In genomic region chr3:179943097-179943880, GRCh38 we compare ENCODE assay signal across 23 cellular contexts.
DNase-seq lines count a peak whose midpoint lies in the region; ATAC-seq and TF ChIP-seq lines count a peak whose summit lies in the region.
"Had no signal": no experiment of that assay in that cellular context is flagged by ENCODE, and none has a peak within 500 bp of the region (broad histone marks: within the 10 kb centered on the region; RNA-seq: fewer than 3 reads in every experiment).

No MANE protein-coding gene starts in this region.

- POLR2A ChIA-PET in naive thymus-derived CD8-positive, alpha-beta T cell (lab: Charles Lee): no interaction called here

- H3K4ac ChIP-seq in neuronal stem cell (ENCODE audit: low read length): no peak overlapping the region

- H3K4me3 ChIP-seq in DND-41 (ENCODE audit: low read depth in 1 of 2, low read length in 2 of 2): no peak overlapping the region
- no peak overlapping the region for H3K4me3 ChIP-seq in neuronal stem cell (ENCODE audit: low read length in 2 of 2)
- no peak overlapping the region for H3K4me3 ChIP-seq in testis

- DNase-seq in DND-41 (no peak), NCI-H2171 (lab: John Stamatoyannopoulos, UW) (peak; percentile 11), caudate nucleus (lab: John Stamatoyannopoulos, UW) (peak in 46 of 61 donors; percentile 8 to 75 (median 34)), neuronal stem cell (ENCODE audit: low spot score) (no peak), testis (no peak)
- no peak for DNase-seq in naive thymus-derived CD8-positive, alpha-beta T cell
- DNase-seq: activated CD8-positive, alpha-beta T cell treated with anti-CD3 and anti-CD28 coated beads, Interleukin-2, amount 10 ng/mL, durations not matched to agents 7 days and 5 days; activated T-cell treated with anti-CD3 and anti-CD28 coated beads, Interleukin-2, amount 50 U/mL, for 72 hours; cerebellar nuclear complex; left ventricle myocardium inferior; NCI-H1092 treated with DMSO at 0.1 percent for 48 hours; NCI-H446; pancreas; stimulated activated CD4-positive, alpha-beta T cell treated with anti-CD3 and anti-CD28 coated beads, Interleukin-4, amount 100 ng/mL, for 4 hours; stimulated activated CD8-positive, alpha-beta memory T cell treated with anti-CD3 and anti-CD28 coated beads, Interleukin-4, amount 100 ng/mL, for 48 hours; T-helper 17 cell had no signal

- H3K9me3 Mint-ChIP-seq in activated T-helper 17 cell treated with anti-CD3 and anti-CD28 coated beads, Interleukin-2, amount 50 U/mL, for 72 hours: no peaks in the 10 kb centered on the region
- no peaks in the 10 kb centered on the region for H3K9me3 Mint-ChIP-seq in naive thymus-derived CD8-positive, alpha-beta T cell
- H3K9me3 Mint-ChIP-seq: activated T-cell treated with anti-CD3 and anti-CD28 coated beads, Interleukin-2, amount 50 U/mL, for 72 hours; GM23338; WTC11 had no signal

- H3K36me3 Mint-ChIP-seq in activated T-helper 17 cell treated with anti-CD3 and anti-CD28 coated beads, Interleukin-2, amount 50 U/mL, for 72 hours (ENCODE audit: low read depth): no peaks in the 10 kb centered on the region
- H3K36me3 Mint-ChIP-seq in naive thymus-derived CD8-positive, alpha-beta T cell: no peaks in the 10 kb centered on the region
- H3K36me3 Mint-ChIP-seq: WTC11 had no signal

- intact Hi-C loops in testis (cut with DNase I; ENCODE audit: low total_unique reads): no loop called here

- H2BK5ac ChIP-seq in neuronal stem cell (ENCODE audit: low read length): no peak overlapping the region

- TF ChIP-seq POLR2A in testis (IDR thresholded peaks at IDR 0.05): no peak

- peaks cover 51% of the 10 kb centered on the region for H3K79me2 ChIP-seq in DND-41 (ENCODE audit: insufficient read depth, low read length)

- no peak overlapping the region for H2BK15ac ChIP-seq in neuronal stem cell (ENCODE audit: low read length)

- no peaks in the 10 kb centered on the region for H3K79me1 ChIP-seq in neuronal stem cell (ENCODE audit: low read depth, low read length)

- no peaks in the 10 kb centered on the region for H3K9me3 ChIP-seq in DND-41 (ENCODE audit: insufficient read depth, low read length, severe bottlenecking)
- no peaks in the 10 kb centered on the region for H3K9me3 ChIP-seq in neuronal stem cell (replicated peaks in 1 of 2; ENCODE audit: control insufficient read depth in 2 of 2, insufficient read depth in 1 of 2, low read depth in 1 of 2, low read length in 2 of 2)
- H3K9me3 ChIP-seq in testis: no peaks in the 10 kb centered on the region
- H3K9me3 ChIP-seq: left ventricle myocardium inferior, pancreas, tibial nerve had no signal

- H3K14ac ChIP-seq in neuronal stem cell (ENCODE audit: low read length): no peak overlapping the region

- H3K27me3 ChIP-seq in DND-41 (ENCODE audit: insufficient read depth, low read length, poor library complexity): no peaks in the 10 kb centered on the region
- H3K27me3 ChIP-seq in neuronal stem cell (ENCODE audit: control insufficient read depth in 3 of 3, insufficient read depth in 3 of 3, low read depth in 1 of 3, low read length in 3 of 3): no peaks in the 10 kb centered on the region
- no peaks in the 10 kb centered on the region for H3K27me3 ChIP-seq in testis
- H3K27me3 ChIP-seq: pancreas, tibial nerve had no signal

- no peak for ATAC-seq in DND-41 (ENCODE audit: insufficient read depth, low read depth)
- ATAC-seq in activated T-helper 17 cell treated with anti-CD3 and anti-CD28 coated beads, Interleukin-2, amount 50 U/mL, for 72 hours (replicated peaks): no peak
- no peak for ATAC-seq in naive thymus-derived CD8-positive, alpha-beta T cell
- no peak for ATAC-seq in HG02759 (IDR thresholded peaks at IDR 0.05; ENCODE audit: unreplicated experiment)
- ATAC-seq: T-helper 17 cell had no signal

- H3K4me2 ChIP-seq in DND-41 (ENCODE audit: insufficient read depth, low read length): no peak overlapping the region
- H3K4me2 ChIP-seq in neuronal stem cell (ENCODE audit: insufficient read depth, low read length, poor library complexity, severe bottlenecking): no peak overlapping the region

- no peak overlapping the region for H3K4me3 Mint-ChIP-seq in activated T-helper 17 cell treated with anti-CD3 and anti-CD28 coated beads, Interleukin-2, amount 50 U/mL, for 72 hours
- H3K4me3 Mint-ChIP-seq in naive thymus-derived CD8-positive, alpha-beta T cell: no peak overlapping the region
- H3K4me3 Mint-ChIP-seq: activated CD8-positive, alpha-beta T cell treated with anti-CD3 and anti-CD28 coated beads, Interleukin-2, amount 10 ng/mL, durations not matched to agents 7 days and 5 days; T-helper 17 cell had no signal

- H3K4me1 ChIP-seq in DND-41 (ENCODE audit: insufficient read depth, low read length) (no peaks in the 10 kb centered on the region), neuronal stem cell (ENCODE audit: control insufficient read depth in 2 of 2, insufficient read depth in 1 of 2, low read depth in 1 of 2, low read length in 2 of 2) (peaks cover 0 to 3% of the 10 kb centered on the region in 2 donors), testis (no peaks in the 10 kb centered on the region)
- H3K4me1 ChIP-seq: pancreas had no signal

- H4K8ac ChIP-seq in neuronal stem cell (ENCODE audit: low read depth, low read length): no peak overlapping the region

- no CpG with 5 or more reads among the region's 6 CpGs for WGBS in neuronal stem cell (ENCODE audit: extremely low coverage in 2 of 2, insufficient read length in 2 of 2, insufficient replicate concordance in 1 of 2), 2 donors
- 60 to 65% methylated on average over 6 of the region's 6 CpGs for WGBS in testis, 2 donors

- no peak overlapping the region for H4K91ac ChIP-seq in neuronal stem cell (ENCODE audit: low read depth, low read length, poor library complexity)

- no peak for TF ChIP-seq CTCF in DND-41 (IDR thresholded peaks at IDR 0.05; ENCODE audit: borderline replicate concordance, extremely low read depth, low read length, poor library complexity, severe bottlenecking)
- no peak for TF ChIP-seq CTCF in testis (IDR thresholded peaks at IDR 0.05)

- H3K36me3 ChIP-seq in DND-41 (ENCODE audit: insufficient read depth, low read length) (peaks cover 55% of the 10 kb centered on the region; the same call in 1 of the 2 replicates), neuronal stem cell (replicated peaks in 1 of 2; ENCODE audit: control insufficient read depth in 2 of 2, insufficient read depth in 2 of 2, low read length in 2 of 2) (no peaks in the 10 kb centered on the region), testis (ENCODE audit: low read depth, missing control alignments) (no peaks in the 10 kb centered on the region)
- H3K36me3 ChIP-seq: left ventricle myocardium inferior, pancreas, tibial nerve had no signal

- H2BK12ac ChIP-seq in neuronal stem cell (ENCODE audit: low read length): no peak overlapping the region

- peaks cover 19% of the 10 kb centered on the region for H3K27me3 Mint-ChIP-seq in activated T-helper 17 cell treated with anti-CD3 and anti-CD28 coated beads, Interleukin-2, amount 50 U/mL, for 72 hours
- peaks cover 7 to 32% (median 19%) of the 10 kb centered on the region in 5 donors for H3K27me3 Mint-ChIP-seq in naive thymus-derived CD8-positive, alpha-beta T cell

- H2AK5ac ChIP-seq in neuronal stem cell (ENCODE audit: low read depth, low read length): no peak overlapping the region

- H3K27ac Mint-ChIP-seq in activated T-helper 17 cell treated with anti-CD3 and anti-CD28 coated beads, Interleukin-2, amount 50 U/mL, for 72 hours: no peak overlapping the region
- no peak overlapping the region for H3K27ac Mint-ChIP-seq in naive thymus-derived CD8-positive, alpha-beta T cell
- H3K27ac Mint-ChIP-seq: activated CD8-positive, alpha-beta T cell treated with anti-CD3 and anti-CD28 coated beads, Interleukin-2, amount 10 ng/mL, durations not matched to agents 7 days and 5 days; activated T-cell treated with anti-CD3 and anti-CD28 coated beads, Interleukin-2, amount 50 U/mL, for 72 hours; GM23338; T-helper 17 cell; WTC11 had no signal

- no peak overlapping the region for H3K23ac ChIP-seq in neuronal stem cell (ENCODE audit: low read depth, low read length, poor library complexity)

- H3K9ac ChIP-seq in DND-41 (ENCODE audit: low read depth, low read length): no peak overlapping the region
- no peak overlapping the region for H3K9ac ChIP-seq in neuronal stem cell (ENCODE audit: low read depth, low read length, poor library complexity)

- H4K20me1 ChIP-seq in DND-41 (ENCODE audit: insufficient read depth, low read length): no peaks in the 10 kb centered on the region

- H3K4me1 Mint-ChIP-seq in activated T-helper 17 cell treated with anti-CD3 and anti-CD28 coated beads, Interleukin-2, amount 50 U/mL, for 72 hours: no peaks in the 10 kb centered on the region
- H3K4me1 Mint-ChIP-seq in naive thymus-derived CD8-positive, alpha-beta T cell: no peaks in the 10 kb centered on the region

- H2AFZ ChIP-seq in DND-41 (ENCODE audit: low read depth, low read length) (no peak overlapping the region), neuronal stem cell (ENCODE audit: low read length) (peak overlapping the region; percentile 1)

- H3K18ac ChIP-seq in neuronal stem cell (ENCODE audit: low read length): no peak overlapping the region

- H3K27ac ChIP-seq in DND-41 (ENCODE audit: low read length): peak overlapping the region; percentile 29; the same call in 1 of the 2 replicates
- H3K27ac ChIP-seq in caudate nucleus (ENCODE audit: low read depth, low read length): peak overlapping the region; percentile 95
- no peak overlapping the region for H3K27ac ChIP-seq in neuronal stem cell (replicated peaks; ENCODE audit: low read length)
- no peak overlapping the region for H3K27ac ChIP-seq in testis
- H3K27ac ChIP-seq: HL-60, left ventricle myocardium inferior, pancreas, skin epidermis had no signal

- H2BK120ac ChIP-seq in neuronal stem cell (ENCODE audit: low read depth, low read length): no peak overlapping the region

Comparison
In these comparisons a context has a peak if more than half of its experiments do, and no peak if none do; other contexts are left out.
1. DNase-seq: peak in NCI-H2171 (single experiment) and caudate nucleus (46 of 61); none in DND-41 (single experiment), neuronal stem cell (single experiment), naive thymus-derived CD8-positive, alpha-beta T cell (0 of 10) and testis (single experiment).
2. H3K27ac ChIP-seq: peak in DND-41 (single experiment) and caudate nucleus (single experiment); none in neuronal stem cell (single experiment) and testis (0 of 2).